In the genomic region with DNA sequence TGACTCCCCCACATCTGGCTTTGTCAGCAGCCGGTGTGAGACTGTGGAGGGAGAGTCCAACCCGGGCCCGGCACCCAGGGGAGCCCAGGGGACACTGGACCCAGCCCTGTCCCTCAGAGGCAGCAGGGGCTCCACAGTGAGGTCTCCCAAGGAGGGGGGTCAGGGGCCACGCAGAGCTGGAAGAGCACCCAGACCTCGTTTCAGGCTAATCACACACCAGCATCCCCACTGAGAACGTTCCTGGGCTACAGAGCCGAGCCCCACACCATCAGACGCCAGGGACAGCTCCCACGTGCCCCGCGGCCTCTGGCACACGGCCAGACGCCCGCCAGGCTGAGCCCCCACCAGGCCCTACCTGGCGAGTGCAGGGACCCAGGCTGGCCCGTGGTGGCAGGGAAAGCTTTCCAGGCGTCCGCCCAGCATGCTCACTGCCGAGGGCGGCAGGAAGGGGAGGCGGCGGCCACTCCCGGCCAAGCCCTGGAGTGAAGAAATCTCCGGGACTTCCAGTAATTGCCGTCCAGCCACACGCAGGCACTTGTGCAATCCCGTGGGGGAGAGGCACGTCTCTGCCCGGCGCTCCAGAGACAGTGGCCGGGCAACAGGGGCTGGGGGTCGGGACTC, we compare ENCODE assay signal across 8 cellular contexts. TPM values are rescaled to one million over a fixed set of nuclear protein-coding genes. Genes with fewer than 3 reads are reported as not detected.
DNase-seq lines count a peak whose midpoint lies in the region; ATAC-seq and TF ChIP-seq lines count a peak whose summit lies in the region.

No MANE protein-coding gene starts in this region.

- H4K20me1 ChIP-seq in OCI-LY7 (ENCODE audit: insufficient read depth, low read length): no peaks in the 10 kb centered on the region

- no peak overlapping the region for H3K23ac ChIP-seq in mesendoderm (ENCODE audit: low read length)

- DNase-seq in AG08395 (ENCODE audit: low spot score) (peak; percentile 94), Panc1 (ENCODE audit: low read depth, low spot score) (no peak), esophagus squamous epithelium (lab: John Stamatoyannopoulos, UW) (no peak), germinal center (ENCODE audit: low spot score) (no peak), NCI-H1694 (lab: John Stamatoyannopoulos, UW) (no peak), mesendoderm (no peak), OCI-LY7 (ENCODE audit: low spot score) (no peak)

- H2AK5ac ChIP-seq in mesendoderm (ENCODE audit: low read length): no peak overlapping the region

- H3K4me2 ChIP-seq in mesendoderm (ENCODE audit: low read length) (no peak overlapping the region), OCI-LY7 (ENCODE audit: low read length) (no peak overlapping the region)

- no peak overlapping the region for H3K4ac ChIP-seq in mesendoderm (ENCODE audit: low read depth, low read length)

- H2BK15ac ChIP-seq in mesendoderm (replicated peaks; ENCODE audit: low read depth): no peak overlapping the region

- BruUV-seq in Panc1 (replicated peaks; lab: Mats Ljungman, UMichigan) (no TSS peak), OCI-LY7 (replicated peaks; lab: Mats Ljungman, UMichigan) (no TSS peak)

- H3K27ac ChIP-seq in Panc1 (ENCODE audit: low read length): peak overlapping the region; percentile 83
- peak overlapping the region; percentile 91 to 98 (median 92) for H3K27ac ChIP-seq in esophagus squamous epithelium
- peak overlapping the region; percentile 61 for H3K27ac ChIP-seq in muscle layer of colon (ENCODE audit: low read depth, low read length)
- no peak overlapping the region for H3K27ac ChIP-seq in mesendoderm (ENCODE audit: low read depth, low read length)
- no peak overlapping the region for H3K27ac ChIP-seq in OCI-LY7 (ENCODE audit: low read depth, low read length, poor library complexity, severe bottlenecking)

- no peaks in the 10 kb centered on the region for H3K36me3 ChIP-seq in Panc1 (ENCODE audit: control insufficient read depth, insufficient read depth, low read length)
- peaks cover 0 to 70% (median 5%) of the 10 kb centered on the region in 3 donors for H3K36me3 ChIP-seq in esophagus squamous epithelium
- peaks cover 11% of the 10 kb centered on the region for H3K36me3 ChIP-seq in muscle layer of colon (ENCODE audit: insufficient read depth, low read length)
- peaks cover 1% of the 10 kb centered on the region for H3K36me3 ChIP-seq in mesendoderm (ENCODE audit: control insufficient read depth, insufficient read depth, low read length)
- peaks cover 16% of the 10 kb centered on the region for H3K36me3 ChIP-seq in OCI-LY7 (ENCODE audit: insufficient read depth, low read length)

- H3K27me3 ChIP-seq in Panc1 (ENCODE audit: control insufficient read depth, insufficient read depth, low read length) (no peaks in the 10 kb centered on the region), esophagus squamous epithelium (no peaks in the 10 kb centered on the region), muscle layer of colon (ENCODE audit: control insufficient read depth in 1 of 2, insufficient read depth in 2 of 2, low read length in 2 of 2) (no peaks in the 10 kb centered on the region), mesendoderm (ENCODE audit: insufficient read depth, low read length, poor library complexity) (no peaks in the 10 kb centered on the region)

- peak; percentile 37 for ATAC-seq in Panc1

- peaks cover 5% of the 10 kb centered on the region for H3K79me1 ChIP-seq in mesendoderm (ENCODE audit: low read length)

- no peak overlapping the region for H4K8ac ChIP-seq in mesendoderm (ENCODE audit: low read depth, low read length)

- H2AFZ ChIP-seq in OCI-LY7 (ENCODE audit: low read length): no peak overlapping the region

- H3K4me1 ChIP-seq in Panc1 (ENCODE audit: control insufficient read depth, insufficient read depth, low read length) (peaks cover 31% of the 10 kb centered on the region), esophagus squamous epithelium (peaks cover 35 to 90% (median 63%) of the 10 kb centered on the region in 3 donors), muscle layer of colon (ENCODE audit: insufficient read depth, low read length) (peaks cover 15% of the 10 kb centered on the region), mesendoderm (ENCODE audit: control insufficient read depth, low read depth, low read length) (no peaks in the 10 kb centered on the region), OCI-LY7 (ENCODE audit: insufficient read depth, low read length, poor library complexity, severe bottlenecking) (no peaks in the 10 kb centered on the region)

- H3K4me3 ChIP-seq in Panc1 (ENCODE audit: low read depth in 2 of 2, low read length in 2 of 2): no peak overlapping the region
- H3K4me3 ChIP-seq in esophagus squamous epithelium: peak overlapping the region; percentile 4 to 63 (median 28)
- H3K4me3 ChIP-seq in muscle layer of colon (ENCODE audit: low read depth in 1 of 2, low read length in 2 of 2): no peak overlapping the region
- no peak overlapping the region for H3K4me3 ChIP-seq in mesendoderm (ENCODE audit: low read length)
- H3K4me3 ChIP-seq in OCI-LY7 (ENCODE audit: low read depth, low read length, poor library complexity, severe bottlenecking): no peak overlapping the region

- no peak overlapping the region for H4K5ac ChIP-seq in mesendoderm (ENCODE audit: low read length)

- WGBS in esophagus squamous epithelium, 2 donors: 0 to 10% methylated on average over 1 to 4 of the region's 32 CpGs
- WGBS in mesendoderm (ENCODE audit: extremely low coverage, insufficient coverage, low lambda C conversion rate): no CpG with 5 or more reads among the region's 32 CpGs

- intact Hi-C loops in Panc1 (cut with micrococcal nuclease; ENCODE audit: unreplicated experiment): no loop called here
- intact Hi-C loops in esophagus squamous epithelium (cut with DNase I): no loop called here
- intact Hi-C loops in OCI-LY7 (cut with micrococcal nuclease; ENCODE audit: unreplicated experiment): no loop called here

- no peaks in the 10 kb centered on the region for H3K9me3 ChIP-seq in Panc1 (ENCODE audit: control insufficient read depth, insufficient read depth, low read depth, low read length)
- H3K9me3 ChIP-seq in esophagus squamous epithelium: no peaks in the 10 kb centered on the region
- H3K9me3 ChIP-seq in muscle layer of colon (ENCODE audit: low read length): no peaks in the 10 kb centered on the region
- no peaks in the 10 kb centered on the region for H3K9me3 ChIP-seq in OCI-LY7 (ENCODE audit: low read length)

- POLR2A ChIA-PET in Panc1 (lab: Charles Lee): no interaction called here
- POLR2A ChIA-PET in OCI-LY7 (lab: Charles Lee): no interaction called here

- TF ChIP-seq POLR2A in esophagus squamous epithelium (IDR thresholded peaks at IDR 0.05): peak in 2 of 4 donors; percentile 49 to 65

- H2BK5ac ChIP-seq in mesendoderm (ENCODE audit: low read length): no peak overlapping the region

- CTCF ChIA-PET in Panc1 (lab: Charles Lee): no interaction called here
- CTCF ChIA-PET in OCI-LY7 (lab: Charles Lee; ENCODE audit: unreplicated experiment): no interaction called here

- no peak for TF ChIP-seq CTCF in Panc1 (IDR thresholded peaks at IDR 0.05)
- TF ChIP-seq CTCF in esophagus squamous epithelium (IDR thresholded peaks at IDR 0.05): no peak
- TF ChIP-seq CTCF in OCI-LY7 (conservative IDR thresholded peaks at IDR 0.05; ENCODE audit: low read length): no peak

- no peaks in the 10 kb centered on the region for H3K9me2 ChIP-seq in OCI-LY7 (ENCODE audit: insufficient read depth, low read length)

- H3K56ac ChIP-seq in mesendoderm (ENCODE audit: low read length): no peak overlapping the region

- H3K79me2 ChIP-seq in mesendoderm (ENCODE audit: control insufficient read depth, insufficient read depth, low read length): peaks cover 4% of the 10 kb centered on the region
- H3K79me2 ChIP-seq in OCI-LY7 (ENCODE audit: insufficient read depth, low read depth, low read length): no peaks in the 10 kb centered on the region

- in situ Hi-C loops in Panc1 (cut with HindIII; ENCODE audit: low pct_unique_long_range_greater_than_20kb, low sequenced_read_pairs): no loop called here

- H2BK120ac ChIP-seq in mesendoderm (ENCODE audit: low read depth, low read length): no peak overlapping the region

- H3K9ac ChIP-seq in muscle layer of colon (ENCODE audit: low read length) (no peak overlapping the region), mesendoderm (ENCODE audit: low read length) (no peak overlapping the region)

- no peak overlapping the region for H3K18ac ChIP-seq in mesendoderm (ENCODE audit: low read length)

RNA-seq across cellular contexts. Expression of gene SBNO2, which starts 19.2 kb away (rescaled TPM):
- 101 TPM for total RNA-seq in Panc1 (2021; ENCODE audit: unreplicated experiment)
- 92.5 TPM for polyA plus RNA-seq in Panc1 (2012; ENCODE audit: insufficient read length)
- 10 to 100 TPM; 31.3 to 84.3 (median 68.3) TPM for total RNA-seq in esophagus squamous epithelium
- 16.7 TPM for polyA plus RNA-seq in mesendoderm (2013, experiment 1 of 2)
- polyA plus RNA-seq in mesendoderm (2013, experiment 2 of 2): 15.3 TPM
- total RNA-seq in OCI-LY7 (2014; rRNA removed; shearing (Covaris generic)): 17.6 and 26.6 TPM in 2 replicates
- total RNA-seq in OCI-LY7 (2022): 43.3 and 48.8 TPM in 2 replicates

RNA-seq across cellular contexts. Expression of gene STK11, which starts 50.7 kb away (rescaled TPM):
- total RNA-seq in Panc1 (2021; ENCODE audit: unreplicated experiment): 116 TPM
- 141 TPM for polyA plus RNA-seq in Panc1 (2012; ENCODE audit: insufficient read length)
- 10 to 100 TPM; 59.3 to 68.5 (median 61.6) TPM for total RNA-seq in esophagus squamous epithelium
- polyA plus RNA-seq in mesendoderm (2013, experiment 1 of 2): 33.8 TPM
- polyA plus RNA-seq in mesendoderm (2013, experiment 2 of 2): 34.4 TPM
- 68.7 and 78.4 TPM in 2 replicates for total RNA-seq in OCI-LY7 (2014; rRNA removed; shearing (Covaris generic))
- total RNA-seq in OCI-LY7 (2022): 76.5 and 82.2 TPM in 2 replicates

RNA-seq across cellular contexts. Expression of gene GPX4, which starts 51.0 kb away (rescaled TPM):
- 577 TPM for total RNA-seq in Panc1 (2021; ENCODE audit: unreplicated experiment)
- 1,363 TPM for polyA plus RNA-seq in Panc1 (2012; ENCODE audit: insufficient read length)
- total RNA-seq in esophagus squamous epithelium: 100 to 1,000 TPM; 108 to 405 (median 244) TPM
- 395 TPM for polyA plus RNA-seq in mesendoderm (2013, experiment 1 of 2)
- 398 TPM for polyA plus RNA-seq in mesendoderm (2013, experiment 2 of 2)
- total RNA-seq in OCI-LY7 (2014; rRNA removed; shearing (Covaris generic)): 184 and 203 TPM in 2 replicates
- 148 and 156 TPM in 2 replicates for total RNA-seq in OCI-LY7 (2022)

RNA-seq across cellular contexts. Expression of gene POLR2E, which starts 59.7 kb away (rescaled TPM):
- total RNA-seq in Panc1 (2021; ENCODE audit: unreplicated experiment): 279 TPM
- polyA plus RNA-seq in Panc1 (2012; ENCODE audit: insufficient read length): 538 TPM
- total RNA-seq in esophagus squamous epithelium: 100 to 1,000 TPM; 113 to 198 (median 166) TPM
- 206 TPM for polyA plus RNA-seq in mesendoderm (2013, experiment 1 of 2)
- polyA plus RNA-seq in mesendoderm (2013, experiment 2 of 2): 211 TPM
- total RNA-seq in OCI-LY7 (2014; rRNA removed; shearing (Covaris generic)): 153 and 165 TPM in 2 replicates
- total RNA-seq in OCI-LY7 (2022): 160 and 193 TPM in 2 replicates

Comparison
In these comparisons a context has a peak if more than half of its experiments do, and no peak if none do; other contexts are left out.
1. H3K27ac ChIP-seq: peak in Panc1 (single experiment), esophagus squamous epithelium (4 of 4) and muscle layer of colon (single experiment); none in mesendoderm (single experiment) and OCI-LY7 (single experiment).
2. H3K4me3 ChIP-seq: peak in esophagus squamous epithelium (4 of 4); none in Panc1 (0 of 2), muscle layer of colon (0 of 2), mesendoderm (single experiment) and OCI-LY7 (single experiment).